8 cellular contexts compared by ENCODE assay signal in the genomic region with DNA sequence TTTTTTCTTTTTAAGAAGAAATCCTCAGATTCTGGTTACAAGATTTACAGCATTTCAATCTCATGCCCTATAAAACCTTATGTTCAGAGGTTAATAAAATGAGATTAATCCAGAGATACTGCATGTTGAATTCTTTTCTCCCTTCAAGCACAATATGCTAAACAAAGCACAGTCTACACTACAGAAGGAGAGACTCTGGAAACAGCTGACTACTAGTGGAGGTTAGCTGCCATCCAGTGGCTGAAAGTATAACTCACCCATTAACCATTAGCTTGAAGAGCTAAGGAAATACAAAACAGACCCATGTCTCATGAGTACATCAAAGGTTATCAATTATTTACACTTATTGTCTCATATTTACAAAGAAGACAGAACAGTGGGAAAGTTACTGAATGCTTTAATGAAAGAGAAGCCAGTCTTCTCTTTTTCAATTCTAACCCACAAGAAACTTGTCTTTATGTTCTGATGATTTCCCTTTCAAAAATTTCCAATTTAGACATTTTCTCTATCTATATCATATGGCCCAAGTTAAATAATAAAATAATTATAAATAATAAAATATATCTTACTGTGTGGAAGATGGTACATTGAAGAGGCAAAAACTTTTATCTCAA. TPM values are rescaled to one million over a fixed set of nuclear protein-coding genes. Genes with fewer than 3 reads are reported as not detected.
A peak's percentile ranks its signal among the peaks of the same experiment; 100 is the strongest.
DNase-seq lines count a peak whose midpoint lies in the region; ATAC-seq and TF ChIP-seq lines count a peak whose summit lies in the region.

No MANE protein-coding gene starts in this region.

- H3K79me2 ChIP-seq in DND-41 (ENCODE audit: insufficient read depth, low read length) = no peaks in the 10 kb centered on the region

- H3K27ac Mint-ChIP-seq in CD4-positive, alpha-beta T cell = no peak overlapping the region
- no peak overlapping the region for H3K27ac Mint-ChIP-seq in naive thymus-derived CD4-positive, alpha-beta T cell

- H3K9ac ChIP-seq in DND-41 (ENCODE audit: low read depth, low read length) = no peak overlapping the region

- TF ChIP-seq CTCF in DND-41 (IDR thresholded peaks at IDR 0.05; ENCODE audit: borderline replicate concordance, extremely low read depth, low read length, poor library complexity, severe bottlenecking) (peak; percentile 55), body of pancreas (IDR thresholded peaks at IDR 0.05) (peak in 6 of 7 experiments; percentile 32 to 70 (median 58))
- no peak for TF ChIP-seq CTCF in CD4-positive, alpha-beta T cell (IDR thresholded peaks at IDR 0.05)

- DNase-seq in DND-41 (peak; percentile 5), NCI-H446 (lab: John Stamatoyannopoulos, UW) (peak; percentile 86 to 92), body of pancreas (peak in 2 of 4 donors; percentile 13 to 37), kidney tubule cell (ENCODE audit: low spot score) (peak; percentile 78)
- no peak for DNase-seq in CD4-positive, alpha-beta T cell
- DNase-seq in naive thymus-derived CD4-positive, alpha-beta T cell = no peak

- H3K4me1 ChIP-seq in DND-41 (ENCODE audit: insufficient read depth, low read length) (no peaks in the 10 kb centered on the region), body of pancreas (peaks cover 5% of the 10 kb centered on the region)
- no peaks in the 10 kb centered on the region for H3K4me1 ChIP-seq in naive thymus-derived CD4-positive, alpha-beta T cell (ENCODE audit: control insufficient read depth in 2 of 2, insufficient read depth in 2 of 2, low read length in 2 of 2)

- no peak overlapping the region for H2AFZ ChIP-seq in DND-41 (ENCODE audit: low read depth, low read length)

- H3K36me3 ChIP-seq in DND-41 (ENCODE audit: insufficient read depth, low read length) = no peaks in the 10 kb centered on the region
- H3K36me3 ChIP-seq in body of pancreas (replicated peaks in 1 of 2; ENCODE audit: insufficient read depth in 1 of 2, low read depth in 2 of 2) = no peaks in the 10 kb centered on the region
- no peaks in the 10 kb centered on the region for H3K36me3 ChIP-seq in naive thymus-derived CD4-positive, alpha-beta T cell (ENCODE audit: control insufficient read depth in 2 of 3, insufficient read depth in 3 of 3, low read length in 3 of 3)

- H3K4me1 Mint-ChIP-seq in CD4-positive, alpha-beta T cell (ENCODE audit: low read depth) = no peaks in the 10 kb centered on the region
- no peaks in the 10 kb centered on the region for H3K4me1 Mint-ChIP-seq in naive thymus-derived CD4-positive, alpha-beta T cell

- CTCF ChIA-PET in CD4-positive, alpha-beta T cell (lab: Charles Lee) = no interaction called here
- CTCF ChIA-PET in naive thymus-derived CD4-positive, alpha-beta T cell (lab: Charles Lee) = interaction anchor here (0.6 kb wide), 1 partner anchor 507 kb away, joined by 4 read pairs; no protein-coding TSS in a partner anchor

- H3K36me3 Mint-ChIP-seq in CD4-positive, alpha-beta T cell (ENCODE audit: low read depth) = no peaks in the 10 kb centered on the region
- H3K36me3 Mint-ChIP-seq in naive thymus-derived CD4-positive, alpha-beta T cell = no peaks in the 10 kb centered on the region

- H4K20me1 ChIP-seq in DND-41 (ENCODE audit: insufficient read depth, low read length) = no peaks in the 10 kb centered on the region

- TF ChIP-seq POLR2A in body of pancreas (IDR thresholded peaks at IDR 0.05) = no peak

- no peak overlapping the region for H3K27ac ChIP-seq in DND-41 (ENCODE audit: low read length)
- H3K27ac ChIP-seq in body of pancreas = no peak overlapping the region
- no peak overlapping the region for H3K27ac ChIP-seq in CD4-positive, alpha-beta T cell (ENCODE audit: low read depth, low read length)
- H3K27ac ChIP-seq in naive thymus-derived CD4-positive, alpha-beta T cell (ENCODE audit: low read depth, low read length) = no peak overlapping the region

- H3K4me2 ChIP-seq in DND-41 (ENCODE audit: insufficient read depth, low read length) = no peak overlapping the region

- POLR2A ChIA-PET in CD4-positive, alpha-beta T cell (lab: Charles Lee) = no interaction called here
- POLR2A ChIA-PET in naive thymus-derived CD4-positive, alpha-beta T cell (lab: Charles Lee) = interaction anchor here (0.6 kb wide), 1 partner anchor 9 kb away, joined by 3 read pairs; no protein-coding TSS in a partner anchor

- ATAC-seq in DND-41 (ENCODE audit: insufficient read depth, low read depth) (peak; percentile 64; the same call in 1 of the 3 replicates), GM19467 (IDR thresholded peaks at IDR 0.05; ENCODE audit: unreplicated experiment) (peak; percentile 93), HG03469 (IDR thresholded peaks at IDR 0.05; ENCODE audit: unreplicated experiment) (peak; percentile 99), body of pancreas (peak; percentile 74)
- ATAC-seq in CD4-positive, alpha-beta T cell (ENCODE audit: poor library complexity) = no peak
- no peak for ATAC-seq in naive thymus-derived CD4-positive, alpha-beta T cell

- no peaks in the 10 kb centered on the region for H3K27me3 Mint-ChIP-seq in CD4-positive, alpha-beta T cell
- peaks cover 0 to 9% (median 0%) of the 10 kb centered on the region in 5 donors for H3K27me3 Mint-ChIP-seq in naive thymus-derived CD4-positive, alpha-beta T cell

- no peak overlapping the region for H3K4me3 ChIP-seq in DND-41 (ENCODE audit: low read depth in 1 of 2, low read length in 2 of 2)
- no peak overlapping the region for H3K4me3 ChIP-seq in body of pancreas
- no peak overlapping the region for H3K4me3 ChIP-seq in naive thymus-derived CD4-positive, alpha-beta T cell (ENCODE audit: low read length)

- H3K9me3 Mint-ChIP-seq in CD4-positive, alpha-beta T cell = no peaks in the 10 kb centered on the region
- H3K9me3 Mint-ChIP-seq in naive thymus-derived CD4-positive, alpha-beta T cell = peaks cover 0 to 5% (median 0%) of the 10 kb centered on the region in 11 donors

- intact Hi-C loops in body of pancreas (cut with DNase I) = no loop called here
- intact Hi-C loops in CD4-positive, alpha-beta T cell (cut with DNase I, micrococcal nuclease) = no loop called here
- intact Hi-C loops in naive thymus-derived CD4-positive, alpha-beta T cell (cut with micrococcal nuclease) = no loop called here

- H3K9me3 ChIP-seq in DND-41 (ENCODE audit: insufficient read depth, low read length, severe bottlenecking) (no peaks in the 10 kb centered on the region), body of pancreas (no peaks in the 10 kb centered on the region)
- no peaks in the 10 kb centered on the region for H3K9me3 ChIP-seq in CD4-positive, alpha-beta T cell (ENCODE audit: control insufficient read depth, low read length)
- no peaks in the 10 kb centered on the region for H3K9me3 ChIP-seq in naive thymus-derived CD4-positive, alpha-beta T cell (ENCODE audit: control insufficient read depth in 2 of 3, low read length in 3 of 3)

- no peak overlapping the region for H3K4me3 Mint-ChIP-seq in CD4-positive, alpha-beta T cell
- no peak overlapping the region for H3K4me3 Mint-ChIP-seq in naive thymus-derived CD4-positive, alpha-beta T cell

- H3K27me3 ChIP-seq in DND-41 (ENCODE audit: insufficient read depth, low read length, poor library complexity) (no peaks in the 10 kb centered on the region), body of pancreas (no peaks in the 10 kb centered on the region)
- H3K27me3 ChIP-seq in CD4-positive, alpha-beta T cell (ENCODE audit: control insufficient read depth, insufficient read depth, low read length) = no peaks in the 10 kb centered on the region
- H3K27me3 ChIP-seq in naive thymus-derived CD4-positive, alpha-beta T cell (ENCODE audit: control insufficient read depth in 2 of 2, insufficient read depth in 2 of 2, low read length in 2 of 2) = no peaks in the 10 kb centered on the region

RNA-seq across cellular contexts. Expression of a gene that starts 12.7 kb away (rescaled TPM):
- 1 to 10 TPM in 1 of 2 donors, under 1 TPM in 1; 0.99 to 2.6 TPM for total RNA-seq in body of pancreas
- total RNA-seq in CD4-positive, alpha-beta T cell = not detected
- not detected for total RNA-seq in naive thymus-derived CD4-positive, alpha-beta T cell
- not detected for polyA plus RNA-seq in naive thymus-derived CD4-positive, alpha-beta T cell

Comparison
In these comparisons a context has a peak if more than half of its experiments do, and no peak if none do; other contexts are left out.
1. ATAC-seq: peak in DND-41 (single experiment), GM19467 (single experiment), HG03469 (single experiment) and body of pancreas (single experiment); none in CD4-positive, alpha-beta T cell (single experiment) and naive thymus-derived CD4-positive, alpha-beta T cell (single experiment).
2. DNase-seq: peak in DND-41 (single experiment), NCI-H446 (2 of 2) and kidney tubule cell (single experiment); none in CD4-positive, alpha-beta T cell (0 of 10) and naive thymus-derived CD4-positive, alpha-beta T cell (0 of 9).